In genomic region chr9:125929846-125930245, GRCh38 we compare ENCODE assay signal across 15 cellular contexts.
A peak's percentile ranks its signal among the peaks of the same experiment; 100 is the strongest.
DNase-seq lines count a peak whose midpoint lies in the region; ATAC-seq, FAIRE-seq and TF ChIP-seq lines count a peak whose summit lies in the region.
"Had no signal": no experiment of that assay in that cellular context is flagged by ENCODE, and none has a peak within 500 bp of the region (broad histone marks: within the 10 kb centered on the region; RNA-seq: fewer than 3 reads in every experiment).

No MANE protein-coding gene starts in this region.

- intact Hi-C loops in left cardiac atrium (cut with DNase I) = no loop called here

- H3K36me3 ChIP-seq in astrocyte (ENCODE audit: insufficient read depth, low read length) (peaks cover 2% of the 10 kb centered on the region), keratinocyte (ENCODE audit: control insufficient read depth in 2 of 2, extremely low read depth in 1 of 2, insufficient read depth in 2 of 2, low read length in 2 of 2) (no peaks in the 10 kb centered on the region)

- H2AFZ ChIP-seq in astrocyte (ENCODE audit: low read depth, low read length) = no peak overlapping the region
- H2AFZ ChIP-seq in keratinocyte (ENCODE audit: control insufficient read depth, low read length) = no peak overlapping the region

- no peak overlapping the region for H3K27ac Mint-ChIP-seq in astrocyte (ENCODE audit: unreplicated experiment)

- H3K4me3 Mint-ChIP-seq in astrocyte (ENCODE audit: unreplicated experiment) = no peak overlapping the region

- H3K27ac ChIP-seq in astrocyte (ENCODE audit: low read depth, low read length) (no peak overlapping the region), keratinocyte (ENCODE audit: control insufficient read depth, insufficient read depth, low read length) (no peak overlapping the region)

- H3K4me1 ChIP-seq in astrocyte (ENCODE audit: insufficient read depth, low read length) (peaks cover 4% of the 10 kb centered on the region), keratinocyte (ENCODE audit: control insufficient read depth, extremely low read depth, insufficient read depth, low read length) (peaks cover 43% of the 10 kb centered on the region)

- no peaks in the 10 kb centered on the region for H3K9me3 Mint-ChIP-seq in astrocyte (ENCODE audit: unreplicated experiment)

- H3K4me1 Mint-ChIP-seq in astrocyte (ENCODE audit: low read depth, unreplicated experiment) = peaks cover 27% of the 10 kb centered on the region

- H3K4me3 ChIP-seq in astrocyte (ENCODE audit: insufficient read depth, low read depth, low read length) (no peak overlapping the region), keratinocyte (ENCODE audit: control insufficient read depth in 2 of 3, extremely low read depth in 1 of 3, insufficient read depth in 2 of 3, low read depth in 1 of 3, low read length in 3 of 3) (no peak overlapping the region)

- no peaks in the 10 kb centered on the region for H3K27me3 Mint-ChIP-seq in astrocyte (ENCODE audit: low read depth, unreplicated experiment)

- no peaks in the 10 kb centered on the region for H3K36me3 Mint-ChIP-seq in astrocyte (ENCODE audit: low read depth, unreplicated experiment)

- dilution Hi-C loops in keratinocyte (cut with MboI; ENCODE audit: extremely low pct_ligation_motif_present, low sequenced_read_pairs) = no loop called here

- H3K79me2 ChIP-seq in astrocyte (ENCODE audit: insufficient read depth, low read length) (peaks cover 6% of the 10 kb centered on the region), keratinocyte (ENCODE audit: control insufficient read depth, insufficient read depth, low read length) (no peaks in the 10 kb centered on the region)

- H3K9me3 ChIP-seq in astrocyte (ENCODE audit: insufficient read depth, low read depth, low read length) (no peaks in the 10 kb centered on the region), keratinocyte (ENCODE audit: control insufficient read depth, low read depth, low read length) (no peaks in the 10 kb centered on the region)

- DNase-seq in D721Med (ENCODE audit: insufficient read length, low spot score) (no peak), HT1080 (ENCODE audit: low read depth) (peak; percentile 49), astrocyte (ENCODE audit: low read depth) (peak; percentile 56), keratinocyte (ENCODE audit: low read depth, low spot score) (no peak), HPDE6-E6E7 (ENCODE audit: extremely low spot score) (no peak), left cardiac atrium (no peak), cerebellar nuclear complex (lab: John Stamatoyannopoulos, UW) (no peak)
- DNase-seq: AML-193, DMS79, NCI-H1048, NCI-H146, NCI-H226, NCI-H526 treated with DMSO at 0.1 percent for 48 hours, SHP77 had no signal

- peak; percentile 72 for FAIRE-seq in D721Med (lab: Jason Lieb, UNC)
- FAIRE-seq in astrocyte (lab: Jason Lieb, UNC) = no peak
- FAIRE-seq in keratinocyte (lab: Jason Lieb, UNC) = peak; percentile 90

- no peak for ATAC-seq in left cardiac atrium
- ATAC-seq in GM18909 (IDR thresholded peaks at IDR 0.05; ENCODE audit: poor library complexity, unreplicated experiment) = no peak

- H3K9me1 ChIP-seq in keratinocyte (ENCODE audit: control insufficient read depth, extremely low read depth, insufficient read depth, low read length) = no peaks in the 10 kb centered on the region

- H3K9ac ChIP-seq in astrocyte (ENCODE audit: low read length) (no peak overlapping the region), keratinocyte (ENCODE audit: control insufficient read depth, extremely low read depth, insufficient read depth, low read length) (no peak overlapping the region)

- no peak for TF ChIP-seq CTCF in D721Med (IDR thresholded peaks at IDR 0.05; ENCODE audit: insufficient read depth, missing control alignments)
- TF ChIP-seq CTCF in astrocyte (IDR thresholded peaks at IDR 0.05; ENCODE audit: insufficient read depth, low read depth, low read length) = no peak
- no peak for TF ChIP-seq CTCF in keratinocyte (optimal IDR thresholded peaks at IDR 0.05 in 1 of 3, IDR thresholded peaks at IDR 0.05 in 1 of 3, conservative IDR thresholded peaks at IDR 0.05 in 1 of 3; ENCODE audit: extremely low read depth in 1 of 3, insufficient read depth in 2 of 3, low read length in 3 of 3)

- H3K4me2 ChIP-seq in astrocyte (ENCODE audit: low read length) (no peak overlapping the region), keratinocyte (ENCODE audit: control insufficient read depth, extremely low read depth, insufficient read depth, low read depth, low read length) (peak overlapping the region; percentile 11)

- H4K20me1 ChIP-seq in astrocyte (ENCODE audit: insufficient read depth, low read length) = no peaks in the 10 kb centered on the region
- H4K20me1 ChIP-seq in keratinocyte (ENCODE audit: control insufficient read depth, extremely low read depth, insufficient read depth, low read length) = no peaks in the 10 kb centered on the region

- no peaks in the 10 kb centered on the region for H3K27me3 ChIP-seq in astrocyte (ENCODE audit: insufficient read depth, low read length)
- no peaks in the 10 kb centered on the region for H3K27me3 ChIP-seq in keratinocyte (ENCODE audit: control insufficient read depth, extremely low read depth, insufficient read depth, low read length)

Comparison
In these comparisons a context has a peak if more than half of its experiments do, and no peak if none do; other contexts are left out.
1. DNase-seq: peak in HT1080 (single experiment) and astrocyte (single experiment); none in D721Med (single experiment), keratinocyte (single experiment), HPDE6-E6E7 (single experiment), left cardiac atrium (single experiment) and cerebellar nuclear complex (0 of 2).